ENCODE assay signal across 25 cellular contexts in the genomic region with DNA sequence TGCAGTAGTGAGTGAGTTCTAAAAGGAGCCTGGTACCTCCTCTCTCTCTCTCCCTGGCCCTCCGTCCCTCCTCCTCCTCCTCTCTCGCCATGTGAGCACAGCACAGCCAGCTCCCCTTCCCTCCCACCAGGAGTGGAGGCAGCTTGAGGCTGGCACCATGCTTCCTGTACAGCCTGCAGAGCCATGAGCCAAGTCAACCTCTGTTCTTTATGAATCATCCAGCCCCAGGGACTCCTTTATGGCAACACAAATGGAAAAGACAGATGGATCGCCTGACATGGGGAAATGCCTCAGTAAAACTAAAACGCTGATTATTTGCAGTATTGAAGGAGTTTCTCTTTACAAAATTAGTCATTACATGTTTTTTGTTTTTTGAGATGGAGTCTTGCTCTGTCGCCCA.
"Had no signal": no experiment of that assay in that cellular context is flagged by ENCODE, and none has a peak within 500 bp of the region (broad histone marks: within the 10 kb centered on the region; RNA-seq: fewer than 3 reads in every experiment).

No MANE protein-coding gene starts in this region.

- H3K9me3 ChIP-seq: adrenal gland, body of pancreas, breast epithelium, SJCRH30 had no signal

- H3K4me3 ChIP-seq: adrenal gland, body of pancreas, breast epithelium, SJCRH30, SK-N-MC had no signal

- ATAC-seq: activated CD8-positive, alpha-beta T cell treated with anti-CD3 and anti-CD28 coated beads for 36 hours; activated naive CD4-positive, alpha-beta T cell treated with anti-CD3 and anti-CD28 coated beads, Interleukin-2, amount 50 U/mL, for 72 hours; activated T-cell treated with anti-CD3 and anti-CD28 coated beads, Interleukin-2, amount 50 U/mL, for 72 hours; activated T-helper 17 cell treated with anti-CD3 and anti-CD28 coated beads, Interleukin-2, amount 50 U/mL, for 72 hours; body of pancreas had no signal

- H3K36me3 ChIP-seq: adrenal gland, breast epithelium, SJCRH30 had no signal

- H3K4me1 ChIP-seq: adrenal gland, body of pancreas, breast epithelium, SJCRH30 had no signal

- DNase-seq: activated CD4-positive, alpha-beta T cell treated with anti-CD3 and anti-CD28 coated beads, Interleukin-2, amount 10 ng/mL, durations not matched to agents 24 days and 14 days; activated CD4-positive, alpha-beta T cell treated with anti-CD3 and anti-CD28 coated beads, Interleukin-2, amount 50 U/mL, for 4 hours; activated CD8-positive, alpha-beta T cell treated with anti-CD3 and anti-CD28 coated beads for 36 hours; activated effector memory CD4-positive, alpha-beta T cell treated with anti-CD3 and anti-CD28 coated beads, Interleukin-2, amount 50 U/mL, for 16 hours; activated naive CD4-positive, alpha-beta T cell treated with Interleukin-2 at 50 U/mL for 16 hours; activated T-cell treated with anti-CD3 and anti-CD28 coated beads, Interleukin-2, amount 50 U/mL, for 1 hour; activated T-cell treated with anti-CD3 and anti-CD28 coated beads, Interleukin-2, amount 50 U/mL, for 72 hours; body of pancreas; NCI-H1048; NCI-H1436 treated with DMSO at 0.1 percent for 48 hours; NCI-H1694 treated with DMSO at 0.1 percent for 48 hours; NCI-H2029; NCI-H345; NCI-H524 treated with DMSO at 0.1 percent for 48 hours; NCI-H748 treated with DMSO at 0.1 percent for 48 hours; NK-92 treated with Interleukin-12 subunit alpha and Interleukin-12 subunit beta, amount 100 ng/mL, for 24 hours; OCI-M1; SHP77; SJCRH30; T1000 had no signal

- H3K27me3 ChIP-seq: adrenal gland, breast epithelium, SJCRH30 had no signal

- H3K27ac ChIP-seq: adrenal gland, body of pancreas, breast epithelium, SJCRH30, SK-N-MC had no signal
